8 cellular contexts compared by ENCODE assay signal in genomic region chr20:50957276-50957675, GRCh38. TPM values are rescaled to one million over a fixed set of nuclear protein-coding genes. Genes with fewer than 3 reads are reported as not detected.
DNase-seq lines count a peak whose midpoint lies in the region; ATAC-seq, FAIRE-seq and TF ChIP-seq lines count a peak whose summit lies in the region.

No MANE protein-coding gene starts in this region.

- H3K79me2 ChIP-seq in astrocyte (ENCODE audit: insufficient read depth, low read length) = peaks cover 99% of the 10 kb centered on the region

- 9% methylated on average over 7 of the region's 7 CpGs for WGBS in liver
- WGBS in urinary bladder = 20% methylated on average over 7 of the region's 7 CpGs

- H3K9me3 Mint-ChIP-seq in activated naive CD4-positive, alpha-beta T cell treated with anti-CD3 and anti-CD28 coated beads for 36 hours = no peaks in the 10 kb centered on the region
- no peaks in the 10 kb centered on the region for H3K9me3 Mint-ChIP-seq in astrocyte (ENCODE audit: unreplicated experiment)

- no peak for FAIRE-seq in astrocyte (lab: Jason Lieb, UNC)
- FAIRE-seq in GM12892 (lab: Jason Lieb, UNC) = no peak

- peaks cover 11% of the 10 kb centered on the region for H3K36me3 Mint-ChIP-seq in activated naive CD4-positive, alpha-beta T cell treated with anti-CD3 and anti-CD28 coated beads for 36 hours (ENCODE audit: low read depth)
- H3K36me3 Mint-ChIP-seq in astrocyte (ENCODE audit: low read depth, unreplicated experiment) = peaks cover 5% of the 10 kb centered on the region

- peak overlapping the region; percentile 99 for H3K27ac Mint-ChIP-seq in activated naive CD4-positive, alpha-beta T cell treated with anti-CD3 and anti-CD28 coated beads for 36 hours
- H3K27ac Mint-ChIP-seq in astrocyte (ENCODE audit: unreplicated experiment) = peak overlapping the region; percentile 99

- TF ChIP-seq RAD21 in liver (IDR thresholded peaks at IDR 0.05) = no peak

- H3K4me1 Mint-ChIP-seq in activated naive CD4-positive, alpha-beta T cell treated with anti-CD3 and anti-CD28 coated beads for 36 hours (ENCODE audit: low read depth) = peaks cover 62% of the 10 kb centered on the region
- H3K4me1 Mint-ChIP-seq in astrocyte (ENCODE audit: low read depth, unreplicated experiment) = peaks cover 40% of the 10 kb centered on the region

- H3K4me2 ChIP-seq in astrocyte (ENCODE audit: low read length) = peak overlapping the region; percentile 93

- CTCF ChIA-PET in activated naive CD4-positive, alpha-beta T cell treated with anti-CD3 and anti-CD28 coated beads for 36 hours (lab: Charles Lee) = interaction anchor here (0.7 to 3.1 kb wide), 5 partner anchors 17 to 167 kb away, joined by 3 to 23 read pairs (median 8); partner anchors contain the start of genes ADNP and BCAS4

- H3K4me3 ChIP-seq in astrocyte (ENCODE audit: insufficient read depth, low read depth, low read length) (peak overlapping the region; percentile 89), liver (ENCODE audit: low read depth in 1 of 3, low read length in 3 of 3) (peak overlapping the region; percentile 76 to 97 (median 97)), urinary bladder (ENCODE audit: low read depth, low read length) (peak overlapping the region; percentile 92)

- TF ChIP-seq CTCF in astrocyte (IDR thresholded peaks at IDR 0.05; ENCODE audit: insufficient read depth, low read depth, low read length) = no peak
- no peak for TF ChIP-seq CTCF in liver (IDR thresholded peaks at IDR 0.05; ENCODE audit: low read depth, low read length, missing input control)

- H3K9ac ChIP-seq in astrocyte (ENCODE audit: low read length) = peak overlapping the region; percentile 98
- H3K9ac ChIP-seq in liver (ENCODE audit: low read depth in 1 of 2, low read length in 2 of 2) = peak overlapping the region; percentile 57 to 92

- peak overlapping the region; percentile 89 for H3K4me3 Mint-ChIP-seq in activated naive CD4-positive, alpha-beta T cell treated with anti-CD3 and anti-CD28 coated beads for 36 hours
- H3K4me3 Mint-ChIP-seq in astrocyte (ENCODE audit: unreplicated experiment) = peak overlapping the region; percentile 94

- H3K36me3 ChIP-seq in astrocyte (ENCODE audit: insufficient read depth, low read length) (peaks cover 22% of the 10 kb centered on the region), liver (ENCODE audit: control insufficient read depth in 4 of 4, insufficient read depth in 3 of 4, low read depth in 1 of 4, low read length in 3 of 4) (peaks cover 5 to 17% (median 10%) of the 10 kb centered on the region in 4 donors), urinary bladder (ENCODE audit: insufficient read depth) (peaks cover 1% of the 10 kb centered on the region)

- H2AFZ ChIP-seq in astrocyte (ENCODE audit: low read depth, low read length) = no peak overlapping the region

- H3K27me3 Mint-ChIP-seq in activated naive CD4-positive, alpha-beta T cell treated with anti-CD3 and anti-CD28 coated beads for 36 hours (ENCODE audit: low read depth) = no peaks in the 10 kb centered on the region
- no peaks in the 10 kb centered on the region for H3K27me3 Mint-ChIP-seq in astrocyte (ENCODE audit: low read depth, unreplicated experiment)

- DNase-seq in activated naive CD4-positive, alpha-beta T cell treated with anti-CD3 and anti-CD28 coated beads for 36 hours = no peak
- DNase-seq in activated naive CD4-positive, alpha-beta T cell (lab: John Stamatoyannopoulos, UW) = no peak
- DNase-seq in astrocyte (ENCODE audit: low read depth) (peak; percentile 45), GM12892 (ENCODE audit: insufficient read length) (no peak)
- no peak for DNase-seq in NK-92 treated with Interleukin-12 subunit alpha and Interleukin-12 subunit beta, amount 100 ng/mL, for 24 hours (lab: John Stamatoyannopoulos, UW)

- H3K27me3 ChIP-seq in astrocyte (ENCODE audit: insufficient read depth, low read length) (no peaks in the 10 kb centered on the region), liver (ENCODE audit: control insufficient read depth in 4 of 4, insufficient read depth in 4 of 4, low read length in 3 of 4) (no peaks in the 10 kb centered on the region)

- H3K4me1 ChIP-seq in astrocyte (ENCODE audit: insufficient read depth, low read length) (peaks cover 22% of the 10 kb centered on the region), liver (ENCODE audit: control insufficient read depth in 4 of 4, insufficient read depth in 4 of 4, low read length in 3 of 4) (peaks cover 8 to 42% (median 30%) of the 10 kb centered on the region in 4 donors), urinary bladder (ENCODE audit: insufficient read depth) (no peaks in the 10 kb centered on the region)

- peaks cover 55% of the 10 kb centered on the region for H4K20me1 ChIP-seq in astrocyte (ENCODE audit: insufficient read depth, low read length)

- H3K9me3 ChIP-seq in astrocyte (ENCODE audit: insufficient read depth, low read depth, low read length) = no peaks in the 10 kb centered on the region
- peaks cover 0 to 3% (median 0%) of the 10 kb centered on the region in 4 donors for H3K9me3 ChIP-seq in liver (ENCODE audit: control insufficient read depth in 4 of 4, low read length in 3 of 4)

- no peak for ATAC-seq in HG02623 (IDR thresholded peaks at IDR 0.05; ENCODE audit: unreplicated experiment)

- TF ChIP-seq POLR2A in GM12892 (IDR thresholded peaks at IDR 0.05; ENCODE audit: low read depth, low read length) = no peak

- H3K27ac ChIP-seq in astrocyte (ENCODE audit: low read depth, low read length) (peak overlapping the region; percentile 99), liver (ENCODE audit: low read depth in 1 of 2, low read length in 2 of 2) (peak overlapping the region; percentile 75 to 91), urinary bladder (ENCODE audit: low read depth) (no peak overlapping the region)

- intact Hi-C loops in activated naive CD4-positive, alpha-beta T cell treated with anti-CD3 and anti-CD28 coated beads for 36 hours (cut with micrococcal nuclease) = no loop called here

TF ChIP-seq in liver, 16 proteins besides CTCF, POLR2A, EP300 and RAD21:
- TF ChIP-seq JUND (IDR thresholded peaks at IDR 0.05) (peak in 1 of 2 donors; percentile 52), GABPA (IDR thresholded peaks at IDR 0.05 in 1 of 2, conservative IDR thresholded peaks at IDR 0.05 in 1 of 2) (no peak), YY1 (IDR thresholded peaks at IDR 0.05) (no peak), MAX (IDR thresholded peaks at IDR 0.05) (no peak), EGR1 (IDR thresholded peaks at IDR 0.05; ENCODE audit: low read depth in 2 of 2) (no peak), SP1 (IDR thresholded peaks at IDR 0.05) (peak; percentile 27), FOXA1 (IDR thresholded peaks at IDR 0.05) (no peak), RXRA (IDR thresholded peaks at IDR 0.05) (peak; percentile 37 to 51), NR2F2 (IDR thresholded peaks at IDR 0.05) (no peak), HNF4A (conservative IDR thresholded peaks at IDR 0.05) (peak; percentile 52 to 63)
- TF ChIP-seq, protein P1, sequence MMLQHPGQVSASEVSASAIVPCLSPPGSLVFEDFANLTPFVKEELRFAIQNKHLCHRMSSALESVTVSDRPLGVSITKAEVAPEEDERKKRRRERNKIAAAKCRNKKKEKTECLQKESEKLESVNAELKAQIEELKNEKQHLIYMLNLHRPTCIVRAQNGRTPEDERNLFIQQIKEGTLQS (IDR thresholded peaks at IDR 0.05) = peak; percentile 75

RNA-seq across cellular contexts. Expression of gene DPM1, which starts 1.1 kb away (rescaled TPM):
- total RNA-seq in activated naive CD4-positive, alpha-beta T cell treated with anti-CD3 and anti-CD28 coated beads for 36 hours = 10 to 100 TPM; 64.8 to 66.1 TPM
- total RNA-seq in astrocyte = 57.9 and 63.4 TPM in 2 replicates
- total RNA-seq in liver = 10 to 100 TPM; 32.1 to 38.2 TPM
- 10 to 100 TPM; 27.2 to 42.6 TPM for polyA plus RNA-seq in liver
- 56.3 TPM for total RNA-seq in urinary bladder
- 56.3 TPM for polyA plus RNA-seq in urinary bladder
- polyA plus RNA-seq in GM12892 (2012; ENCODE audit: missing spikeins) = 90.4 TPM

RNA-seq across cellular contexts. Expression of gene MOCS3, which starts 1.3 kb away (rescaled TPM):
- total RNA-seq in activated naive CD4-positive, alpha-beta T cell treated with anti-CD3 and anti-CD28 coated beads for 36 hours = 1 to 10 TPM; 1.6 to 2.2 TPM
- 5.8 and 6.3 TPM in 2 replicates for total RNA-seq in astrocyte
- total RNA-seq in liver = 1 to 10 TPM; 4.0 to 4.3 TPM
- polyA plus RNA-seq in liver = 1 to 10 TPM; 1.7 to 2.4 TPM
- total RNA-seq in urinary bladder = 4.9 TPM
- 4.3 TPM for polyA plus RNA-seq in urinary bladder
- 1.9 TPM for polyA plus RNA-seq in GM12892 (2012; ENCODE audit: missing spikeins)

RNA-seq across cellular contexts. Expression of gene ADNP, which starts 26.0 kb away (rescaled TPM):
- total RNA-seq in activated naive CD4-positive, alpha-beta T cell treated with anti-CD3 and anti-CD28 coated beads for 36 hours = 10 to 100 TPM; 44.8 to 50.8 TPM
- total RNA-seq in astrocyte = 63.9 and 72.1 TPM in 2 replicates
- total RNA-seq in liver = 10 to 100 TPM; 25.2 to 25.4 TPM
- 10 to 100 TPM in 1 of 2 donors, 1 to 10 TPM in 1; 9.3 to 15.1 TPM for polyA plus RNA-seq in liver
- total RNA-seq in urinary bladder = 92.2 TPM
- polyA plus RNA-seq in urinary bladder = 36.2 TPM
- 38.1 TPM for polyA plus RNA-seq in GM12892 (2012; ENCODE audit: missing spikeins)
